Comparison of ENCODE assay signal across 8 cellular contexts in genomic region chr21:46184625-46185555, GRCh38. TPM values are rescaled to one million over a fixed set of nuclear protein-coding genes. Genes with fewer than 3 reads are reported as not detected.
A peak's percentile ranks its signal among the peaks of the same experiment; 100 is the strongest.
DNase-seq lines count a peak whose midpoint lies in the region; ATAC-seq and TF ChIP-seq lines count a peak whose summit lies in the region.

No MANE protein-coding gene starts in this region.

- no peaks in the 10 kb centered on the region for H3F3A ChIP-seq in Loucy (ENCODE audit: low read depth)

- H2AFZ ChIP-seq in Loucy (ENCODE audit: low read length): peak overlapping the region; percentile 92

- DNase-seq in SK-N-MC (ENCODE audit: low read depth, low spot score): peak; percentile 53
- DNase-seq in activated naive CD4-positive, alpha-beta T cell treated with anti-CD3 and anti-CD28 coated beads, Interleukin-2, amount 50 U/mL, for 72 hours (ENCODE audit: low spot score in 2 of 2): peak; percentile 65 to 80
- peak; percentile 69 for DNase-seq in glomerular visceral epithelial cell (ENCODE audit: extremely low spot score)
- DNase-seq in occipital lobe (lab: John Stamatoyannopoulos, UW): peak; percentile 70
- DNase-seq in substantia nigra (lab: John Stamatoyannopoulos, UW): peak in 48 of 49 donors; percentile 34 to 96 (median 82)

- H3K4me1 ChIP-seq in Loucy (ENCODE audit: insufficient read depth, low read length, poor library complexity, severe bottlenecking): peaks cover 22% of the 10 kb centered on the region

- no peaks in the 10 kb centered on the region for H3K9me2 ChIP-seq in Loucy (replicated peaks; ENCODE audit: low read depth, low read length)

- no peak for TF ChIP-seq CTCF in Loucy (conservative IDR thresholded peaks at IDR 0.05; ENCODE audit: low read length)

- no peaks in the 10 kb centered on the region for H3K79me2 ChIP-seq in Loucy (ENCODE audit: insufficient read depth, low read length)

- peak overlapping the region; percentile 72 for H3K9ac ChIP-seq in Loucy (ENCODE audit: low read depth, low read length, poor library complexity, severe bottlenecking)
- peak overlapping the region; percentile 72 for H3K9ac ChIP-seq in SK-N-MC (ENCODE audit: insufficient read length)

- peak overlapping the region; percentile 82 for H3K4me2 ChIP-seq in Loucy (ENCODE audit: low read depth, low read length, poor library complexity, severe bottlenecking)

- ATAC-seq in GM18502 (IDR thresholded peaks at IDR 0.05; ENCODE audit: poor library complexity, unreplicated experiment) (peak; percentile 66), HG03175 (IDR thresholded peaks at IDR 0.05; ENCODE audit: unreplicated experiment) (no peak)
- peak; percentile 79 to 81 for ATAC-seq in activated naive CD4-positive, alpha-beta T cell treated with anti-CD3 and anti-CD28 coated beads, Interleukin-2, amount 50 U/mL, for 72 hours

- H3K27ac Mint-ChIP-seq in activated naive CD4-positive, alpha-beta T cell treated with anti-CD3 and anti-CD28 coated beads, Interleukin-2, amount 50 U/mL, for 72 hours: peak overlapping the region; percentile 67 to 86

- H3K36me3 Mint-ChIP-seq in activated naive CD4-positive, alpha-beta T cell treated with anti-CD3 and anti-CD28 coated beads, Interleukin-2, amount 50 U/mL, for 72 hours: no peaks in the 10 kb centered on the region

- no peaks in the 10 kb centered on the region for H4K20me1 ChIP-seq in Loucy (ENCODE audit: insufficient read depth, low read length, poor library complexity, severe bottlenecking)

- H3K9me3 Mint-ChIP-seq in activated naive CD4-positive, alpha-beta T cell treated with anti-CD3 and anti-CD28 coated beads, Interleukin-2, amount 50 U/mL, for 72 hours: no peaks in the 10 kb centered on the region

- H3K9me3 ChIP-seq in Loucy (ENCODE audit: insufficient read depth, low read depth, low read length) (no peaks in the 10 kb centered on the region), SK-N-MC (ENCODE audit: low read depth, low read length) (no peaks in the 10 kb centered on the region)

- H3K36me3 ChIP-seq in Loucy (ENCODE audit: insufficient read depth, low read length) (no peaks in the 10 kb centered on the region), SK-N-MC (ENCODE audit: insufficient read depth, low read length) (peaks cover 17% of the 10 kb centered on the region; the same call in 1 of the 2 replicates)

- H3K27ac ChIP-seq in SK-N-MC (peak overlapping the region; percentile 76; the same call in 1 of the 2 replicates), substantia nigra (ENCODE audit: low read depth, low read length, poor library complexity, severe bottlenecking) (peak overlapping the region; percentile 93)

- no peaks in the 10 kb centered on the region for H3K27me3 ChIP-seq in Loucy (ENCODE audit: insufficient read depth, low read length, poor library complexity, severe bottlenecking)

- H3K4me3 ChIP-seq in Loucy (ENCODE audit: low read length, poor library complexity, severe bottlenecking) (peak overlapping the region; percentile 100), SK-N-MC (peak overlapping the region; percentile 100)

RNA-seq across cellular contexts. Expression of gene SPATC1L, which starts 0.6 kb away (rescaled TPM):
- 1 to 10 TPM; 7.1 to 8.9 TPM for total RNA-seq in activated naive CD4-positive, alpha-beta T cell treated with anti-CD3 and anti-CD28 coated beads, Interleukin-2, amount 50 U/mL, for 72 hours
- total RNA-seq in occipital lobe: 2.8 TPM

RNA-seq across cellular contexts. Expression of gene FTCD, which starts 29.5 kb away (rescaled TPM):
- under 1 TPM; 0.21 to 0.39 TPM for total RNA-seq in activated naive CD4-positive, alpha-beta T cell treated with anti-CD3 and anti-CD28 coated beads, Interleukin-2, amount 50 U/mL, for 72 hours
- total RNA-seq in occipital lobe: not detected

RNA-seq across cellular contexts. Expression of gene LSS, which starts 43.7 kb away (rescaled TPM):
- total RNA-seq in activated naive CD4-positive, alpha-beta T cell treated with anti-CD3 and anti-CD28 coated beads, Interleukin-2, amount 50 U/mL, for 72 hours: 10 to 100 TPM; 17.8 to 26.2 TPM
- 52.7 TPM for total RNA-seq in occipital lobe
